Comparison of ENCODE assay signal across 19 cellular contexts in the genomic region with DNA sequence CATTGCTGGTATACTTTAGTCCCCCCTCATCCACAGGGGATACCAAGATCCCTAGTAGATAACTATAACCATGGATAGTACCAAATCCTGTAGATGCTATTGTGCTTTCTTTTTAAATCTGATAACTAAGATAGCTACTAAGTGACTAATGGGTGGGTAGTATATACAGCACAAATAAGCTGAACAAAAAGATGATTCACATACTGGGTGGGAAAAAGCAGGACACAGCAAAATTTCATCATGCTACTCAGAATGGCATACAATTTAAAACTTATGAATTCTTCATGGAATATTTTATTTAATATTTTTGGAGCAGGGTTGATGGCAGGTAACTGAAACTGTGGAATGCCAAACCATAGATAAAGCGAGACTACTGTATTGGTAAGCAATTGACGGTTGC.
DNase-seq lines count a peak whose midpoint lies in the region; ATAC-seq, FAIRE-seq and TF ChIP-seq lines count a peak whose summit lies in the region.
"Had no signal": no experiment of that assay in that cellular context is flagged by ENCODE, and none has a peak within 500 bp of the region (broad histone marks: within the 10 kb centered on the region; RNA-seq: fewer than 3 reads in every experiment).

No MANE protein-coding gene starts in this region.

- H3K36me3 ChIP-seq in PC-3 (ENCODE audit: low read depth, low read length) (no peaks in the 10 kb centered on the region), endothelial cell of umbilical vein (ENCODE audit: control insufficient read depth in 2 of 2, extremely low read depth in 1 of 2, insufficient read depth in 2 of 2, low read length in 2 of 2) (no peaks in the 10 kb centered on the region), MG63 (no peaks in the 10 kb centered on the region)
- H3K36me3 ChIP-seq: HAP-1 had no signal

- peaks cover 11% of the 10 kb centered on the region for H3K4me1 ChIP-seq in PC-3 (ENCODE audit: insufficient read depth, low read length)
- no peaks in the 10 kb centered on the region for H3K4me1 ChIP-seq in endothelial cell of umbilical vein (ENCODE audit: control insufficient read depth, extremely low read depth, insufficient read depth, low read length)
- H3K4me1 ChIP-seq: HAP-1 had no signal

- H2AFZ ChIP-seq in PC-3 (ENCODE audit: low read length) (no peak overlapping the region), endothelial cell of umbilical vein (ENCODE audit: low read depth, low read length) (no peak overlapping the region)

- H3K9ac ChIP-seq in PC-3 (ENCODE audit: low read length) (no peak overlapping the region), endothelial cell of umbilical vein (replicated peaks; ENCODE audit: extremely low read depth, insufficient read depth, low read length) (no peak overlapping the region)
- H3K9ac ChIP-seq: KMS-11 had no signal

- intact Hi-C loops in PC-3 (cut with micrococcal nuclease) = no loop called here
- intact Hi-C loops in endothelial cell of umbilical vein (cut with micrococcal nuclease) = no loop called here

- peaks cover 0 to 6% of the 10 kb centered on the region in 2 donors for H3K27me3 Mint-ChIP-seq in natural killer cell treated with Interleukin-12 subunit alpha and Interleukin-12 subunit beta and Interleukin-15 and Interleukin-18, amount 100 ng/mL, for 72 hours
- H3K27me3 Mint-ChIP-seq: B cell had no signal

- BruUV-seq in PC-3 (replicated peaks; lab: Mats Ljungman, UMichigan) (no TSS peak), endothelial cell of umbilical vein (replicated peaks; lab: Mats Ljungman, UMichigan) (no TSS peak)

- H3K9me3 ChIP-seq in PC-3 (ENCODE audit: low read length) = no peaks in the 10 kb centered on the region
- no peaks in the 10 kb centered on the region for H3K9me3 ChIP-seq in endothelial cell of umbilical vein (replicated peaks; ENCODE audit: control insufficient read depth, insufficient read depth, low read length)
- H3K9me3 ChIP-seq in MG63 = no peaks in the 10 kb centered on the region
- H3K9me3 ChIP-seq: HAP-1 had no signal

- no peaks in the 10 kb centered on the region for H3K4me1 Mint-ChIP-seq in natural killer cell treated with Interleukin-12 subunit alpha and Interleukin-12 subunit beta and Interleukin-15 and Interleukin-18, amount 100 ng/mL, for 72 hours (ENCODE audit: low read depth in 2 of 2)
- H3K4me1 Mint-ChIP-seq: B cell, CD14-positive monocyte had no signal

- CTCF ChIA-PET in PC-3 (lab: Charles Lee) = no interaction called here
- CTCF ChIA-PET in endothelial cell of umbilical vein (lab: Charles Lee) = interaction anchor here (1.3 kb wide), 1 partner anchor 9 kb away, joined by 4 read pairs; no protein-coding TSS in a partner anchor

- TF ChIP-seq POLR2A in endothelial cell of umbilical vein (IDR thresholded peaks at IDR 0.05; ENCODE audit: low read depth, low read length) = no peak

- H4K20me1 ChIP-seq in PC-3 (ENCODE audit: low read length) (no peaks in the 10 kb centered on the region), endothelial cell of umbilical vein (replicated peaks; ENCODE audit: control insufficient read depth, extremely low read depth, insufficient read depth, low read length) (no peaks in the 10 kb centered on the region)

- H3K27ac Mint-ChIP-seq in natural killer cell treated with Interleukin-12 subunit alpha and Interleukin-12 subunit beta and Interleukin-15 and Interleukin-18, amount 100 ng/mL, for 72 hours = no peak overlapping the region
- H3K27ac Mint-ChIP-seq: B cell, CD14-positive monocyte had no signal

- no peaks in the 10 kb centered on the region for H3F3A ChIP-seq in PC-3 (ENCODE audit: low read length, unreplicated experiment)

- H3K27me3 ChIP-seq in PC-3 (ENCODE audit: low read length) (no peaks in the 10 kb centered on the region), endothelial cell of umbilical vein (ENCODE audit: control insufficient read depth in 2 of 2, insufficient read depth in 2 of 2, low read length in 2 of 2) (no peaks in the 10 kb centered on the region), MG63 (no peaks in the 10 kb centered on the region)

- no peaks in the 10 kb centered on the region for H3K9me1 ChIP-seq in endothelial cell of umbilical vein (replicated peaks; ENCODE audit: control insufficient read depth, extremely low read depth, insufficient read depth, low read length)

- POLR2A ChIA-PET in PC-3 (lab: Charles Lee; ENCODE audit: unreplicated experiment) (no interaction called here), endothelial cell of umbilical vein (lab: Charles Lee) (no interaction called here)

- no peaks in the 10 kb centered on the region for H3K9me3 Mint-ChIP-seq in natural killer cell treated with Interleukin-12 subunit alpha and Interleukin-12 subunit beta and Interleukin-15 and Interleukin-18, amount 100 ng/mL, for 72 hours

- H3K9me2 ChIP-seq in PC-3 (replicated peaks; ENCODE audit: low read length) = no peaks in the 10 kb centered on the region

- DNase-seq in ELR (ENCODE audit: low read depth) (peak; percentile 62), PC-3 (peak; percentile 25), endothelial cell of umbilical vein (ENCODE audit: low read depth, low spot score) (no peak), iris pigment epithelial cell (ENCODE audit: low read depth) (peak; percentile 51), MG63 (no peak)
- DNase-seq in natural killer cell treated with Interleukin-12 subunit alpha and Interleukin-12 subunit beta and Interleukin-15 and Interleukin-18, amount 100 ng/mL, for 72 hours (ENCODE audit: low spot score) = no peak
- DNase-seq: DMS53, NCI-H1417 treated with DMSO at 0.1 percent for 48 hours, NCI-H187, NCI-H446 treated with DMSO at 0.1 percent for 48 hours, NCI-H526 treated with DMSO at 0.1 percent for 48 hours, OCI-M1, Right ventricle myocardium superior had no signal

- ATAC-seq in PC-3 (peak; percentile 38; the same call in 1 of the 2 replicates), HG02938 (IDR thresholded peaks at IDR 0.05; ENCODE audit: unreplicated experiment) (no peak)
- no peak for ATAC-seq in natural killer cell treated with Interleukin-12 subunit alpha and Interleukin-12 subunit beta and Interleukin-15 and Interleukin-18, amount 100 ng/mL, for 72 hours

- dilution Hi-C loops in endothelial cell of umbilical vein (cut with MboI; ENCODE audit: extremely low pct_ligation_motif_present, low sequenced_read_pairs) = no loop called here

- H3K27ac ChIP-seq in PC-3 (ENCODE audit: low read length) (no peak overlapping the region), endothelial cell of umbilical vein (ENCODE audit: insufficient read depth, low read depth, low read length) (no peak overlapping the region)
- H3K27ac ChIP-seq: KMS-11 had no signal

- H3K4me3 Mint-ChIP-seq in natural killer cell treated with Interleukin-12 subunit alpha and Interleukin-12 subunit beta and Interleukin-15 and Interleukin-18, amount 100 ng/mL, for 72 hours = no peak overlapping the region
- H3K4me3 Mint-ChIP-seq: B cell, CD14-positive monocyte had no signal

- H3K4me3 ChIP-seq in PC-3 (ENCODE audit: low read length) (no peak overlapping the region), endothelial cell of umbilical vein (replicated peaks in 1 of 3; ENCODE audit: insufficient read depth in 1 of 3, low read depth in 1 of 3, low read length in 3 of 3) (no peak overlapping the region), MG63 (no peak overlapping the region)
- H3K4me3 ChIP-seq: HAP-1 had no signal

- no peak for FAIRE-seq in endothelial cell of umbilical vein (lab: Jason Lieb, UNC)
- FAIRE-seq: HTR-8/SVneo had no signal

- TF ChIP-seq CTCF in PC-3 (conservative IDR thresholded peaks at IDR 0.05; ENCODE audit: low read depth, low read length) (no peak), endothelial cell of umbilical vein (IDR thresholded peaks at IDR 0.05; ENCODE audit: extremely low read depth in 1 of 2, insufficient read depth in 1 of 2, low read depth in 1 of 2, low read length in 2 of 2) (no peak)

- no peaks in the 10 kb centered on the region for H3K36me3 Mint-ChIP-seq in natural killer cell treated with Interleukin-12 subunit alpha and Interleukin-12 subunit beta and Interleukin-15 and Interleukin-18, amount 100 ng/mL, for 72 hours
- H3K36me3 Mint-ChIP-seq: CD14-positive monocyte had no signal

- no peak overlapping the region for H3K4me2 ChIP-seq in PC-3 (ENCODE audit: low read length)
- no peak overlapping the region for H3K4me2 ChIP-seq in endothelial cell of umbilical vein (ENCODE audit: insufficient read depth, low read length)
- H3K4me2 ChIP-seq: KMS-11 had no signal

- no peaks in the 10 kb centered on the region for H3K79me2 ChIP-seq in PC-3 (ENCODE audit: low read length)
- H3K79me2 ChIP-seq in endothelial cell of umbilical vein (ENCODE audit: control insufficient read depth, insufficient read depth, low read length) = no peaks in the 10 kb centered on the region

TF ChIP-seq in endothelial cell of umbilical vein, 7 proteins besides CTCF, POLR2A, EP300 and RAD21:
- TF ChIP-seq GATA2 (IDR thresholded peaks at IDR 0.05; ENCODE audit: insufficient read depth, insufficient read length, low read depth, low read length) (no peak), POLR2AphosphoS5 (IDR thresholded peaks at IDR 0.05; ENCODE audit: insufficient read depth, low read depth, low read length) (no peak), FOS (IDR thresholded peaks at IDR 0.05; ENCODE audit: borderline replicate concordance, insufficient read depth, low read length) (peak; percentile 19), MYC (IDR thresholded peaks at IDR 0.05; ENCODE audit: low read depth, low read length) (no peak), EZH2 (IDR thresholded peaks at IDR 0.05; ENCODE audit: borderline replicate concordance, low read depth, low read length, severe bottlenecking) (no peak), JUN (IDR thresholded peaks at IDR 0.05; ENCODE audit: borderline replicate concordance, insufficient read depth, insufficient read length, low read depth) (no peak)
- TF ChIP-seq, protein P1, sequence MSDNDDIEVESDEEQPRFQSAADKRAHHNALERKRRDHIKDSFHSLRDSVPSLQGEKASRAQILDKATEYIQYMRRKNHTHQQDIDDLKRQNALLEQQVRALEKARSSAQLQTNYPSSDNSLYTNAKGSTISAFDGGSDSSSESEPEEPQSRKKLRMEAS (IDR thresholded peaks at IDR 0.05; ENCODE audit: insufficient read depth, insufficient read length) = no peak

Comparison
In these comparisons a context has a peak if more than half of its experiments do, and no peak if none do; other contexts are left out.
1. DNase-seq: peak in ELR (single experiment), PC-3 (single experiment) and iris pigment epithelial cell (single experiment); none in endothelial cell of umbilical vein (single experiment), natural killer cell treated with Interleukin-12 subunit alpha and Interleukin-12 subunit beta and Interleukin-15 and Interleukin-18, amount 100 ng/mL, for 72 hours (single experiment) and MG63 (single experiment).